In the genomic region with DNA sequence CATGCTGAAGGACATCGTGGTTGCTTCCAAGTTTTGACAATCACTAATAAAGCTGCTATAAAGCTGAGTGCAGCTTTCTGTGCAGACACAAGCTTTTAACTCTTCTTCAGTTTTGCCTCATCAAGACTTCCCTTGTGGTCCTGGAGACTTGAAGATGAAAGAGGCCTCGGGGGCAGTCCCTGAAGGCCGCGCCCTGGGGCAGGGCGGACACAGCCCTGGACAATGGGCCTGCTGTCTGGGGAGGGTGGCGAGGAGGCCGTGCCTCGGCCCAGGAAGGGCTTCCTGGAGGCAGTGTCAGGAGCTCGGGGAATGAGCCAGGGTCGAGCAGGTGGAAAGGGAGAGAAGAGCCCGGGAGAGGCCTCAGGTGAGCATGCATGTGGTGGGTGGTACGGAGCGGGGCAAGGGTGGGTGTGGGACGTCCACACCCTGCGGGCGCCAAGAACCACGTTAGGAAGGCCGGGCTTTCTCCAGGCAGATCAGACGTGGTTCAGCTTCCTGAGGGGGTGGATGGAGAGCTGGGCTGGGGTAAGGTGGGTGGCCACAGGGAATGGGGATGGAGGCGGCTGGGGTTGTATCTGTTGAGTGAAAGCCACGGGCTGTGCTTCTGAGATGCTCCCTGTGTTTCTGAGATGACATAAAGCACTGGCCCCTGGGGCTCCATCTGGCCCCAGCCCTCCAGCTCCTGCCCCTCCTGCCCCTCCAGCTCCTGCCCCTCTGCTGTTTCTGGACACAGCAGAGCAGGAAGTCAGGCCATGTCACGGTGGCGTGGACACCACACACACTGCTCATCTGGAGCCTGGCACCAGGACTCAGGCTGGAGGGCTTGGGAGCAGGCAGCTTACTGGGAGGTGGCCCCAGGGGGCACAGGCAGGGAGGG, we compare ENCODE assay signal across 1 cellular context.
TF ChIP-seq lines count a peak whose summit lies in the region.

No MANE protein-coding gene starts in this region.

TF ChIP-seq in H1, 55 proteins besides CTCF, POLR2A, EP300 and RAD21 (continued from another document):
- TF ChIP-seq PHF8 (conservative IDR thresholded peaks at IDR 0.05; ENCODE audit: low read depth, low read length): no peak
- no peak for TF ChIP-seq JUND (IDR thresholded peaks at IDR 0.05; ENCODE audit: low read length)
- TF ChIP-seq EZH2 (IDR thresholded peaks at IDR 0.05; ENCODE audit: low read depth, low read length, severe bottlenecking): no peak
- TF ChIP-seq GABPA (IDR thresholded peaks at IDR 0.05; ENCODE audit: borderline replicate concordance, insufficient read depth, low read length): no peak
- no peak for TF ChIP-seq SIRT6 (IDR thresholded peaks at IDR 0.05; ENCODE audit: low read length)
- TF ChIP-seq RXRA (IDR thresholded peaks at IDR 0.05; ENCODE audit: insufficient read depth, low read depth, low read length): no peak
- no peak for TF ChIP-seq CHD1 (IDR thresholded peaks at IDR 0.05; ENCODE audit: low read depth, low read length)
- no peak for TF ChIP-seq TEAD4 (IDR thresholded peaks at IDR 0.05; ENCODE audit: low read depth, low read length)
- TF ChIP-seq, protein P1, sequence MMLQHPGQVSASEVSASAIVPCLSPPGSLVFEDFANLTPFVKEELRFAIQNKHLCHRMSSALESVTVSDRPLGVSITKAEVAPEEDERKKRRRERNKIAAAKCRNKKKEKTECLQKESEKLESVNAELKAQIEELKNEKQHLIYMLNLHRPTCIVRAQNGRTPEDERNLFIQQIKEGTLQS (IDR thresholded peaks at IDR 0.05; ENCODE audit: insufficient read depth, low read depth, low read length): no peak
